24 cellular contexts compared by ENCODE assay signal in genomic region chr3:24867783-24868182, GRCh38.
"Had no signal": no experiment of that assay in that cellular context is flagged by ENCODE, and none has a peak within 500 bp of the region (broad histone marks: within the 10 kb centered on the region; RNA-seq: fewer than 3 reads in every experiment).

No MANE protein-coding gene starts in this region.

- H3K27ac ChIP-seq: ascending aorta, brain microvascular endothelial cell, foreskin keratinocyte, hepatocyte, left lung, right lobe of liver, skin epidermis, stomach, transverse colon, uterus, VCaP had no signal

- FAIRE-seq: endometrium had no signal

- H3K4me3 ChIP-seq: ascending aorta, hepatocyte, left lung, lung, right lobe of liver, skin epidermis, stomach, transverse colon, uterus had no signal

- DNase-seq: activated CD4-positive, alpha-beta T cell treated with anti-CD3 and anti-CD28 coated beads, Interleukin-2, amount 10 ng/mL, durations not matched to agents 7 days and 5 days; activated CD8-positive, alpha-beta T cell treated with anti-CD3 and anti-CD28 coated beads, Interleukin-2, amount 10 ng/mL, durations not matched to agents 7 days and 5 days; activated gamma-delta T cell treated with Interleukin-2 at 50 U/mL for 16 hours; activated T-cell treated with anti-CD3 and anti-CD28 coated beads, Interleukin-2, amount 50 U/mL, for 1 hour; brain microvascular endothelial cell; caudate nucleus; effector CD4-positive, alpha-beta T cell; foreskin keratinocyte; immature natural killer cell; kidney glomerular epithelial cell; left lung; naive B cell; posterior cingulate gyrus; right lobe of liver; stimulated activated CD4-positive, alpha-beta T cell treated with anti-CD3 and anti-CD28 coated beads, Interleukin-15, amount 100 ng/mL, for 24 hours; stomach; transverse colon; uterus had no signal

- H3K27me3 ChIP-seq: ascending aorta, brain microvascular endothelial cell, foreskin keratinocyte, hepatocyte, left lung, right lobe of liver, stomach, transverse colon, uterus had no signal

- H3K36me3 ChIP-seq: ascending aorta, brain microvascular endothelial cell, left lung, right lobe of liver, stomach, transverse colon, uterus had no signal

- H3K9me3 ChIP-seq: ascending aorta, left lung, right lobe of liver, stomach, transverse colon, uterus had no signal

- H3K4me1 ChIP-seq: ascending aorta, foreskin keratinocyte, left lung, right lobe of liver, stomach, transverse colon, uterus had no signal
